ENCODE assay signal across 8 cellular contexts in genomic region chr6:159760602-159761057, GRCh38. TPM values are rescaled to one million over a fixed set of nuclear protein-coding genes. Genes with fewer than 3 reads are reported as not detected.
DNase-seq lines count a peak whose midpoint lies in the region; ATAC-seq and TF ChIP-seq lines count a peak whose summit lies in the region.

No MANE protein-coding gene starts in this region.

- no peak for ATAC-seq in naive thymus-derived CD4-positive, alpha-beta T cell
- no peak for ATAC-seq in activated CD4-positive, CD25-positive, alpha-beta regulatory T cell treated with anti-CD3 and anti-CD28 coated beads, Interleukin-2, amount 50 U/mL, for 24 hours
- no peak for ATAC-seq in HG02885 (IDR thresholded peaks at IDR 0.05; ENCODE audit: poor library complexity, unreplicated experiment)

- H3K36me3 ChIP-seq in naive thymus-derived CD4-positive, alpha-beta T cell (ENCODE audit: control insufficient read depth in 2 of 3, insufficient read depth in 3 of 3, low read length in 3 of 3), result peaks cover 0 to 26% (median 0%) of the 10 kb centered on the region in 3 experiments

- no peaks in the 10 kb centered on the region for H3K27me3 ChIP-seq in naive thymus-derived CD4-positive, alpha-beta T cell (ENCODE audit: control insufficient read depth in 2 of 2, insufficient read depth in 2 of 2, low read length in 2 of 2)

- intact Hi-C loops in naive thymus-derived CD4-positive, alpha-beta T cell (cut with micrococcal nuclease), result loop anchor here in 1 of 2 donors (5.0 kb wide), 1 partner anchor 1593 kb away; the partner anchor contains the start of genes GTF2H5 and SERAC1

- H3K4me3 ChIP-seq in coronary artery, result no peak overlapping the region
- H3K4me3 ChIP-seq in naive thymus-derived CD4-positive, alpha-beta T cell (ENCODE audit: low read length), result peak overlapping the region; percentile 99

- peaks cover 23 to 41% (median 34%) of the 10 kb centered on the region in 7 donors for H3K4me1 Mint-ChIP-seq in naive thymus-derived CD4-positive, alpha-beta T cell

- DNase-seq in ELR (ENCODE audit: low read depth), result peak; percentile 87
- peak; percentile 93 for DNase-seq in NCI-H226
- DNase-seq in coronary artery (ENCODE audit: low spot score), result no peak
- DNase-seq in naive thymus-derived CD4-positive, alpha-beta T cell, result no peak
- no peak for DNase-seq in GM10266 (ENCODE audit: extremely low spot score)
- DNase-seq in NCI-H2107 (lab: John Stamatoyannopoulos, UW), result no peak

- no peaks in the 10 kb centered on the region for H3K9me3 Mint-ChIP-seq in naive thymus-derived CD4-positive, alpha-beta T cell

- POLR2A ChIA-PET in naive thymus-derived CD4-positive, alpha-beta T cell (lab: Charles Lee), result interaction anchor here (1.3 to 8.3 kb wide), 10 partner anchors 9 to 68 kb away, joined by 3 to 101 read pairs (median 10); partner anchors contain the start of genes MRPL18, SOD2, TCP1 and WTAP

- H3K4me3 Mint-ChIP-seq in naive thymus-derived CD4-positive, alpha-beta T cell, result peak overlapping the region; percentile 84 to 97 (median 94)

- TF ChIP-seq CTCF in coronary artery (IDR thresholded peaks at IDR 0.05), result no peak
- TF ChIP-seq CTCF in GM10266 (IDR thresholded peaks at IDR 0.05; ENCODE audit: control insufficient read depth, insufficient read depth, low read depth, missing control alignments), result no peak

- peak overlapping the region; percentile 93 to 99 (median 97) for H3K27ac Mint-ChIP-seq in naive thymus-derived CD4-positive, alpha-beta T cell

- H3K36me3 Mint-ChIP-seq in naive thymus-derived CD4-positive, alpha-beta T cell, result peaks cover 4 to 28% (median 13%) of the 10 kb centered on the region in 5 donors

- CTCF ChIA-PET in naive thymus-derived CD4-positive, alpha-beta T cell (lab: Charles Lee), result interaction anchor here (1.0 to 1.8 kb wide), 2 partner anchors 34 to 70 kb away, joined by 3 to 7 read pairs; partner anchors contain the start of gene WTAP

- peak overlapping the region; percentile 21 to 93 for H3K27ac ChIP-seq in coronary artery
- H3K27ac ChIP-seq in naive thymus-derived CD4-positive, alpha-beta T cell (ENCODE audit: low read depth, low read length), result peak overlapping the region; percentile 98

- H3K4me1 ChIP-seq in naive thymus-derived CD4-positive, alpha-beta T cell (ENCODE audit: control insufficient read depth in 2 of 2, insufficient read depth in 2 of 2, low read length in 2 of 2), result peaks cover 6 to 15% of the 10 kb centered on the region in 2 donors

- no peaks in the 10 kb centered on the region for H3K27me3 Mint-ChIP-seq in naive thymus-derived CD4-positive, alpha-beta T cell

- H3K9me3 ChIP-seq in naive thymus-derived CD4-positive, alpha-beta T cell (ENCODE audit: control insufficient read depth in 2 of 3, low read length in 3 of 3), result no peaks in the 10 kb centered on the region

RNA-seq across cellular contexts. Expression of gene ACAT2, which starts 1.2 kb away (rescaled TPM):
- 10 to 100 TPM; 18.5 to 53.9 (median 28.0) TPM for total RNA-seq in naive thymus-derived CD4-positive, alpha-beta T cell
- polyA plus RNA-seq in naive thymus-derived CD4-positive, alpha-beta T cell, result 10 to 100 TPM; 29.1 to 43.1 TPM

RNA-seq across cellular contexts. Expression of gene TCP1, which starts 28.8 kb away (rescaled TPM):
- 100 to 1,000 TPM; 147 to 225 (median 154) TPM for total RNA-seq in naive thymus-derived CD4-positive, alpha-beta T cell
- 100 to 1,000 TPM in 1 of 2 donors, 10 to 100 TPM in 1; 63.3 to 111 TPM for polyA plus RNA-seq in naive thymus-derived CD4-positive, alpha-beta T cell

RNA-seq across cellular contexts. Expression of gene MRPL18, which starts 29.6 kb away (rescaled TPM):
- total RNA-seq in naive thymus-derived CD4-positive, alpha-beta T cell, result 10 to 100 TPM; 18.8 to 67.9 (median 39.4) TPM
- polyA plus RNA-seq in naive thymus-derived CD4-positive, alpha-beta T cell, result 100 to 1,000 TPM in 1 of 2 donors, 10 to 100 TPM in 1; 90.3 to 122 TPM

RNA-seq across cellular contexts. Expression of gene WTAP, which starts 33.3 kb away (rescaled TPM):
- total RNA-seq in naive thymus-derived CD4-positive, alpha-beta T cell, result 100 to 1,000 TPM; 117 to 152 (median 141) TPM
- polyA plus RNA-seq in naive thymus-derived CD4-positive, alpha-beta T cell, result 100 to 1,000 TPM; 131 to 133 TPM

RNA-seq across cellular contexts. Expression of gene PNLDC1, which starts 39.4 kb away (rescaled TPM):
- total RNA-seq in naive thymus-derived CD4-positive, alpha-beta T cell, result 1 to 10 TPM in 1 of 5 experiments, under 1 TPM in 2, not detected in 2; 0.73 to 1.4 (median 0.97) TPM
- not detected for polyA plus RNA-seq in naive thymus-derived CD4-positive, alpha-beta T cell

Comparison
In these comparisons a context has a peak if more than half of its experiments do, and no peak if none do; other contexts are left out.
1. DNase-seq: peak in ELR (single experiment) and NCI-H226 (single experiment); none in coronary artery (single experiment), naive thymus-derived CD4-positive, alpha-beta T cell (0 of 9), GM10266 (single experiment) and NCI-H2107 (single experiment).